12 cellular contexts compared by ENCODE assay signal in the genomic region with DNA sequence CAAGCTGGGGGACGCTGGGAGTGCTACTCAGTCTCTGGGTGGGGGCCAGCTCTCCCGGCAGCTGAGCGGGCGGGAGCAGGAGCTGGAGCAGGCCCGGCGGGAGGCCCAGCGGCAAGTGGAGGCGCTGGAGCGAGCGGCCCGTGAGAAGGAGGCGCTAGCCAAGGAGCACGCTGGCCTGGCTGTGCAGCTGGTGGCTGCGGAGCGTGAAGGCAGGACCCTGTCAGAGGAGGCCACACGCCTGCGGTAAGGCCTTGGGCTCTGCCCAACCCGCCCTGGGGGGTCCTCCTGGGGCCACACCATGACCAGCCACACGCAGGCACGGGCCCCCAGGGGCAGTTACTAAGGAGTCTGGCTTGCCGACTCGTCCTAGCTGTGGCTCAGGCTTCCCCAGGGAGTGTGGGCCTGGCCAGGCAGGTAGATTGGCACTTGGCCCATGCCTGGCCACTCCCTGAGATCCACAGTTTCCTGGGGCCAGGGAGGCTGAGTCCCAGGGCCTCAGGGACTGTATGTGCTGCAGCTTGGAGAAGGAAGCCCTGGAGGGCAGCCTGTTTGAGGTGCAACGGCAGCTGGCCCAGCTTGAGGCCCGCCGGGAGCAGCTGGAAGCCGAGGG. TPM values are rescaled to one million over a fixed set of nuclear protein-coding genes. Genes with fewer than 3 reads are reported as not detected.
DNase-seq lines count a peak whose midpoint lies in the region; ATAC-seq, FAIRE-seq and TF ChIP-seq lines count a peak whose summit lies in the region.
"Not testable (repeated sequence)": the region's sequence is repeated elsewhere in the genome, so short reads cannot be mapped to it uniquely, and the experiment has no call there.
"Had no signal": no experiment of that assay in that cellular context is flagged by ENCODE, and none has a peak within 500 bp of the region (broad histone marks: within the 10 kb centered on the region; RNA-seq: fewer than 3 reads in every experiment).

No MANE protein-coding gene starts in this region.

- H3K27ac ChIP-seq in BLaER1 treated with 17β-estradiol and CSF1 and Interleukin-3, amounts not matched to agents 10 nM and 100 nM, result peak overlapping the region in 2 of 11 experiments; percentile 6 to 53; a peak in 5 of 22 replicates
- H3K27ac ChIP-seq in Karpas-422 (ENCODE audit: low read length); lower lobe of right lung; small intestine (ENCODE audit: low read depth in 1 of 2, low read length in 1 of 2): not testable (repeated sequence)

- peak overlapping the region in 10 of 11 experiments; percentile 0 to 65 (median 28); a peak in 12 of 22 replicates for H3K9ac ChIP-seq in BLaER1 treated with 17β-estradiol and CSF1 and Interleukin-3, amounts not matched to agents 10 nM and 100 nM
- not testable (repeated sequence) for H3K9ac ChIP-seq in Karpas-422 (ENCODE audit: low read length)

- H2AFZ ChIP-seq in Karpas-422 (ENCODE audit: low read length), result not testable (repeated sequence)

- peaks cover 33 to 70% (median 58%) of the 10 kb centered on the region in 10 experiments for H3K4me1 ChIP-seq in BLaER1 treated with 17β-estradiol and CSF1 and Interleukin-3, amounts not matched to agents 10 nM and 100 nM
- not testable (repeated sequence) for H3K4me1 ChIP-seq in Karpas-422 (ENCODE audit: low read length); lower lobe of right lung; small intestine (ENCODE audit: control insufficient read depth in 2 of 2, insufficient read depth in 1 of 2, low read depth in 1 of 2, low read length in 1 of 2)

- peak; percentile 98 for FAIRE-seq in RCC 7860 (lab: Jason Lieb, UNC)
- not testable (repeated sequence) for FAIRE-seq in small intestine (lab: Jason Lieb, UNC)

- H3K9me3 ChIP-seq in BLaER1 treated with 17β-estradiol and CSF1 and Interleukin-3, amounts not matched to agents 10 nM and 100 nM (replicated peaks in 1 of 11); Karpas-422 (ENCODE audit: low read length); lower lobe of right lung; small intestine (ENCODE audit: control insufficient read depth, low read depth): not testable (repeated sequence)

- ATAC-seq in lower lobe of right lung, result peak; percentile 29 to 61

- TF ChIP-seq CTCF in lower lobe of right lung (IDR thresholded peaks at IDR 0.05), result not testable (repeated sequence)

- peak overlapping the region; percentile 47 to 85 (median 78) for H3K4me2 ChIP-seq in BLaER1 treated with 17β-estradiol and CSF1 and Interleukin-3, amounts not matched to agents 10 nM and 100 nM
- not testable (repeated sequence) for H3K4me2 ChIP-seq in Karpas-422 (ENCODE audit: low read depth, low read length, poor library complexity, severe bottlenecking)

- DNase-seq in Karpas-422, result peak; percentile 57
- DNase-seq in NCI-H2196 (lab: John Stamatoyannopoulos, UW; ENCODE audit: unreplicated experiment), result peak; percentile 45
- peak; percentile 100 for DNase-seq in RCC 7860 (ENCODE audit: low spot score)
- peak; percentile 40 to 64 for DNase-seq in T47D (ENCODE audit: low read depth in 1 of 2, low spot score in 1 of 2)
- DNase-seq in glomerular visceral epithelial cell (ENCODE audit: extremely low spot score), result peak; percentile 100
- DNase-seq in lower lobe of right lung, result not testable (repeated sequence)
- peak; percentile 74 for DNase-seq in small intestine

- peaks cover 0 to 16% (median 0%) of the 10 kb centered on the region in 11 experiments; a peak in 3 of 22 replicates for H3K27me3 ChIP-seq in BLaER1 treated with 17β-estradiol and CSF1 and Interleukin-3, amounts not matched to agents 10 nM and 100 nM
- H3K27me3 ChIP-seq in Karpas-422 (ENCODE audit: low read length); lower lobe of right lung (ENCODE audit: low read depth); small intestine (ENCODE audit: control insufficient read depth in 2 of 2, insufficient read depth in 2 of 2, low read length in 2 of 2): not testable (repeated sequence)

- not testable (repeated sequence) for H3K4me3 ChIP-seq in BLaER1 treated with 17β-estradiol and CSF1 and Interleukin-3, amounts not matched to agents 10 nM and 100 nM; Karpas-422 (ENCODE audit: low read length); lower lobe of right lung; small intestine (ENCODE audit: low read depth in 1 of 2, low read length in 2 of 2)

- intact Hi-C loops in lower lobe of right lung (cut with DNase I), result not testable (repeated sequence)

- not testable (repeated sequence) for H3K36me3 ChIP-seq in BLaER1 treated with 17β-estradiol and CSF1 and Interleukin-3, amounts not matched to agents 10 nM and 100 nM; Karpas-422 (ENCODE audit: insufficient read depth, low read length); lower lobe of right lung; small intestine (ENCODE audit: control insufficient read depth in 2 of 2, insufficient read depth in 2 of 2, low read length in 2 of 2)

- in situ Hi-C loops in T47D (cut with HindIII; ENCODE audit: low pct_unique_long_range_greater_than_20kb, low sequenced_read_pairs), result not testable (repeated sequence)

- H4K20me1 ChIP-seq in BLaER1 treated with 17β-estradiol and CSF1 and Interleukin-3, amounts not matched to agents 10 nM and 100 nM, result peaks cover 0 to 59% (median 36%) of the 10 kb centered on the region in 11 experiments; a peak in 18 of 22 replicates
- H4K20me1 ChIP-seq in Karpas-422 (ENCODE audit: insufficient read depth, low read depth, low read length), result not testable (repeated sequence)

- H3K79me2 ChIP-seq in Karpas-422 (ENCODE audit: low read length), result not testable (repeated sequence)

- 38 to 78% (median 47%) methylated on average over 26 of the region's 26 CpGs for WGBS in small intestine, 3 donors

- not testable (repeated sequence) for H3K9me2 ChIP-seq in Karpas-422 (replicated peaks; ENCODE audit: insufficient read depth, low read length)

RNA-seq across cellular contexts. Expression of gene CROCC, which starts 26.7 kb away (rescaled TPM):
- 12.1 and 29.1 TPM in 2 replicates for total RNA-seq in Karpas-422 (2014; rRNA removed; shearing (Covaris generic); ENCODE audit: low replicate concordance)
- 21.0 TPM for total RNA-seq in lower lobe of right lung
- 10 to 100 TPM in 1 of 3 donors, 1 to 10 TPM in 2; 2.7 to 13.3 (median 7.2) TPM for polyA plus RNA-seq in small intestine

RNA-seq across cellular contexts. Expression of gene MFAP2, which starts 32.0 kb away (rescaled TPM):
- not detected in 2 replicates for total RNA-seq in Karpas-422 (2014; rRNA removed; shearing (Covaris generic); ENCODE audit: low replicate concordance)
- 11.9 TPM for total RNA-seq in lower lobe of right lung
- polyA plus RNA-seq in small intestine, result 1 to 10 TPM in 2 of 3 donors, not detected in 1; 2.4 to 8.7 TPM
- total RNA-seq: CD4-positive, alpha-beta memory T cell; naive thymus-derived CD4-positive, alpha-beta T cell had no signal
- polyA plus RNA-seq: CD4-positive, alpha-beta memory T cell had no signal

RNA-seq across cellular contexts. Expression of gene RNU1-2, which starts 52.6 kb away (rescaled TPM):
- under 0.01 TPM in 2 replicates for total RNA-seq in Karpas-422 (2014; rRNA removed; shearing (Covaris generic); ENCODE audit: low replicate concordance)
- 6,803 TPM for total RNA-seq in lower lobe of right lung
- not detected for polyA plus RNA-seq in small intestine
- polyA plus RNA-seq: CD4-positive, alpha-beta memory T cell; fibroblast of lung; naive thymus-derived CD4-positive, alpha-beta T cell; ovary had no signal

Comparison
In these comparisons a context has a peak if more than half of its experiments do, and no peak if none do; other contexts are left out.
1. RNA of gene MFAP2, which starts 32.0 kb away (total RNA-seq): 11.9 TPM in lower lobe of right lung (single experiment); not detected in Karpas-422; every median in the first group is over 10 times any median in the second.
2. RNA of gene RNU1-2, which starts 52.6 kb away (total RNA-seq): 6,803 TPM in lower lobe of right lung (single experiment); under 0.01 TPM in Karpas-422; every median in the first group is over 1,000 times any median in the second.